ENCODE assay signal across 15 cellular contexts in genomic region chr7:45818763-45819162, GRCh38. TPM values are rescaled to one million over a fixed set of nuclear protein-coding genes. Genes with fewer than 3 reads are reported as not detected.
"Had no signal": no experiment of that assay in that cellular context is flagged by ENCODE, and none has a peak within 500 bp of the region (broad histone marks: within the 10 kb centered on the region; RNA-seq: fewer than 3 reads in every experiment).

No MANE protein-coding gene starts in this region.

RNA-seq across cellular contexts. Expression of gene CCDC201, which starts 54.1 kb away (rescaled TPM):
- total RNA-seq: activated B cell treated with CpG ODN at 0.5 μM for 24 hours; activated CD4-positive, alpha-beta memory T cell treated with anti-CD3 and anti-CD28 coated beads for 36 hours; activated CD4-positive, alpha-beta memory T cell treated with anti-CD3 and anti-CD28 coated beads, Interleukin-2, amount 10 ng/mL, durations not matched to agents 7 days and 5 days; activated CD4-positive, alpha-beta T cell treated with anti-CD3 and anti-CD28 coated beads for 36 hours; activated CD4-positive, alpha-beta T cell treated with anti-CD3 and anti-CD28 coated beads, Interleukin-2, amount 10 ng/mL, durations not matched to agents 24 days and 14 days; activated CD4-positive, alpha-beta T cell treated with anti-CD3 and anti-CD28 coated beads, Interleukin-2, amount 10 ng/mL, durations not matched to agents 7 days and 5 days; activated CD8-positive, alpha-beta memory T cell treated with anti-CD3 and anti-CD28 coated beads for 36 hours; activated CD8-positive, alpha-beta memory T cell treated with anti-CD3 and anti-CD28 coated beads, Interleukin-2, amount 10 ng/mL, durations not matched to agents 7 days and 5 days; activated CD8-positive, alpha-beta T cell treated with anti-CD3 and anti-CD28 coated beads for 36 hours; activated CD8-positive, alpha-beta T cell treated with anti-CD3 and anti-CD28 coated beads, Interleukin-2, amount 10 ng/mL, durations not matched to agents 7 days and 5 days; T-cell; T-helper 1 cell treated with Interleukin-12 subunit alpha and Interleukin-12 subunit beta and Interleukin-4 antibody, amounts not matched to agents 30 ng/mL and 1 ng/mL, for 36 hours; T-helper 17 cell; T-helper 2 cell treated with Interferon-gamma antibody and Interleukin-4, amounts not matched to agents 100 ng/mL and 5 ng/mL, for 36 hours; WTC11 had no signal
